Comparison of ENCODE assay signal across 9 cellular contexts in genomic region chr12:73421832-73422231, GRCh38.
DNase-seq lines count a peak whose midpoint lies in the region; ATAC-seq lines count a peak whose summit lies in the region.
"Had no signal": no experiment of that assay in that cellular context is flagged by ENCODE, and none has a peak within 500 bp of the region (broad histone marks: within the 10 kb centered on the region; RNA-seq: fewer than 3 reads in every experiment).

No MANE protein-coding gene starts in this region.

- in situ Hi-C loops in ACHN (cut with HindIII; ENCODE audit: low pct_ligation_motif_present, low pct_unique_long_range_greater_than_20kb, low sequenced_read_pairs): no loop called here

- peak; percentile 15 for DNase-seq in ACHN
- DNase-seq in caudate nucleus (lab: John Stamatoyannopoulos, UW): peak in 2 of 61 donors; percentile 1 to 35
- DNase-seq in stimulated activated CD4-positive, alpha-beta T cell treated with anti-CD3 and anti-CD28 coated beads, Interleukin-12 subunit alpha, Interleukin-12 subunit beta, amount 100 ng/mL, for 4 hours: no peak
- DNase-seq in stimulated activated CD4-positive, alpha-beta T cell treated with anti-CD3 and anti-CD28 coated beads, Interleukin-4, amount 100 ng/mL, for 1 hour: no peak
- no peak for DNase-seq in activated T-cell treated with anti-CD3 and anti-CD28 coated beads, Interleukin-2, amount 50 U/mL, for 48 hours
- DNase-seq in activated naive CD4-positive, alpha-beta T cell (lab: John Stamatoyannopoulos, UW): no peak

- peak; percentile 61 for ATAC-seq in GM19328 (IDR thresholded peaks at IDR 0.05; ENCODE audit: unreplicated experiment)
- peak; percentile 89 for ATAC-seq in HG03432 (IDR thresholded peaks at IDR 0.05; ENCODE audit: unreplicated experiment)

- peak overlapping the region; percentile 2 for H3K27ac ChIP-seq in caudate nucleus (ENCODE audit: low read depth, low read length)
- H3K27ac ChIP-seq: vagina had no signal
